ENCODE assay signal across 8 cellular contexts in genomic region chr6:79544299-79544927, GRCh38. TPM values are rescaled to one million over a fixed set of nuclear protein-coding genes. Genes with fewer than 3 reads are reported as not detected.
A peak's percentile ranks its signal among the peaks of the same experiment; 100 is the strongest.
DNase-seq lines count a peak whose midpoint lies in the region; ATAC-seq and FAIRE-seq lines count a peak whose summit lies in the region.

No MANE protein-coding gene starts in this region.

- peaks cover 16% of the 10 kb centered on the region for H3K27me3 Mint-ChIP-seq in activated CD4-positive, alpha-beta memory T cell treated with anti-CD3 and anti-CD28 coated beads for 36 hours

- peak; percentile 51 for DNase-seq in MV-4-11 (lab: John Stamatoyannopoulos, UW)
- peak; percentile 66 for DNase-seq in pons (ENCODE audit: low spot score)
- no peak for DNase-seq in COLO829 (ENCODE audit: low spot score)
- DNase-seq in urothelium cell line (ENCODE audit: low spot score), result no peak
- DNase-seq in activated CD4-positive, alpha-beta memory T cell treated with anti-CD3 and anti-CD28 coated beads for 36 hours, result no peak

- H3K27me3 ChIP-seq in endocrine pancreas (ENCODE audit: control insufficient read depth, insufficient read depth, low read length), result no peaks in the 10 kb centered on the region

- intact Hi-C loops in activated CD4-positive, alpha-beta memory T cell treated with anti-CD3 and anti-CD28 coated beads for 36 hours (cut with micrococcal nuclease), result no loop called here

- H3K27ac Mint-ChIP-seq in activated CD4-positive, alpha-beta memory T cell treated with anti-CD3 and anti-CD28 coated beads for 36 hours, result no peak overlapping the region

- no peak for FAIRE-seq in urothelium cell line (lab: Jason Lieb, UNC)

- peaks cover 17% of the 10 kb centered on the region for H3K4me1 ChIP-seq in endocrine pancreas (ENCODE audit: control insufficient read depth, insufficient read depth, low read length)

- H3K4me3 ChIP-seq in endocrine pancreas (ENCODE audit: control insufficient read depth, insufficient read depth, low read length), result peak overlapping the region; percentile 93

- H3K9ac ChIP-seq in endocrine pancreas (ENCODE audit: control insufficient read depth, insufficient read depth, low read length), result peak overlapping the region; percentile 4

- H3K9me3 ChIP-seq in endocrine pancreas (ENCODE audit: control insufficient read depth, low read length), result no peaks in the 10 kb centered on the region

- H3K4me3 Mint-ChIP-seq in activated CD4-positive, alpha-beta memory T cell treated with anti-CD3 and anti-CD28 coated beads for 36 hours, result no peak overlapping the region

- CTCF ChIA-PET in activated CD4-positive, alpha-beta memory T cell treated with anti-CD3 and anti-CD28 coated beads for 36 hours (lab: Charles Lee), result interaction anchor here (0.6 to 0.8 kb wide), 2 partner anchors 170 to 1170 kb away, joined by 3 to 6 read pairs; no protein-coding TSS in a partner anchor

- POLR2A ChIA-PET in activated CD4-positive, alpha-beta memory T cell treated with anti-CD3 and anti-CD28 coated beads for 36 hours (lab: Charles Lee), result no interaction called here

- no peaks in the 10 kb centered on the region for H3K36me3 Mint-ChIP-seq in activated CD4-positive, alpha-beta memory T cell treated with anti-CD3 and anti-CD28 coated beads for 36 hours

- H3K36me3 ChIP-seq in endocrine pancreas (ENCODE audit: control insufficient read depth, insufficient read depth, low read length), result no peaks in the 10 kb centered on the region

- peak; percentile 43 for ATAC-seq in GM18499 (IDR thresholded peaks at IDR 0.05; ENCODE audit: insufficient read depth, unreplicated experiment)
- ATAC-seq in GM21825 (IDR thresholded peaks at IDR 0.05; ENCODE audit: unreplicated experiment), result peak; percentile 56

- H3K9me3 Mint-ChIP-seq in activated CD4-positive, alpha-beta memory T cell treated with anti-CD3 and anti-CD28 coated beads for 36 hours, result no peaks in the 10 kb centered on the region

- H3K4me1 Mint-ChIP-seq in activated CD4-positive, alpha-beta memory T cell treated with anti-CD3 and anti-CD28 coated beads for 36 hours (ENCODE audit: low read depth), result no peaks in the 10 kb centered on the region

RNA-seq across cellular contexts. Expression of gene LCA5, which starts 7.2 kb away (rescaled TPM):
- under 1 TPM; 0.15 to 0.21 TPM for total RNA-seq in activated CD4-positive, alpha-beta memory T cell treated with anti-CD3 and anti-CD28 coated beads for 36 hours

Comparison
In these comparisons a context has a peak if more than half of its experiments do, and no peak if none do; other contexts are left out.
1. DNase-seq: peak in MV-4-11 (single experiment) and pons (single experiment); none in COLO829 (single experiment), urothelium cell line (single experiment) and activated CD4-positive, alpha-beta memory T cell treated with anti-CD3 and anti-CD28 coated beads for 36 hours (single experiment).